In genomic region chrX:37349131-37350033, GRCh38 we compare ENCODE assay signal across 8 cellular contexts. TPM values are rescaled to one million over a fixed set of nuclear protein-coding genes. Genes with fewer than 3 reads are reported as not detected.
DNase-seq lines count a peak whose midpoint lies in the region; ATAC-seq and TF ChIP-seq lines count a peak whose summit lies in the region.

PRRG1 (plus strand) TSS chrX:37349364; CDS start chrX:37406250, 56,886 bp downstream.

- no peaks in the 10 kb centered on the region for H3K27me3 ChIP-seq in Peyer's patch
- no peaks in the 10 kb centered on the region for H3K27me3 ChIP-seq in duodenal mucosa (ENCODE audit: control insufficient read depth in 1 of 2, insufficient read depth in 2 of 2, low read length in 2 of 2)
- no peaks in the 10 kb centered on the region for H3K27me3 ChIP-seq in effector memory CD4-positive, alpha-beta T cell (replicated peaks; ENCODE audit: control insufficient read depth, insufficient read depth, low read length, poor library complexity, severe bottlenecking)

- H3K36me3 ChIP-seq in Peyer's patch (no peaks in the 10 kb centered on the region), duodenal mucosa (ENCODE audit: control insufficient read depth in 1 of 2, insufficient read depth in 2 of 2, low read length in 2 of 2) (no peaks in the 10 kb centered on the region)
- H3K36me3 ChIP-seq in effector memory CD4-positive, alpha-beta T cell (ENCODE audit: control insufficient read depth, insufficient read depth, low read length), result no peaks in the 10 kb centered on the region

- DNase-seq in A172 (ENCODE audit: low spot score), result peak; percentile 48
- peak; percentile 79 for DNase-seq in HCEC 1CT
- DNase-seq in Peyer's patch, result peak in 2 of 3 donors; percentile 74 to 81
- DNase-seq in left kidney (ENCODE audit: low read depth, low spot score), result peak; percentile 92
- DNase-seq in smooth muscle cell of the brain vasculature (ENCODE audit: low read depth, low spot score), result peak; percentile 46
- DNase-seq in effector memory CD4-positive, alpha-beta T cell, result no peak

- H3K4me1 ChIP-seq in Peyer's patch (no peaks in the 10 kb centered on the region), duodenal mucosa (ENCODE audit: control insufficient read depth in 1 of 2, insufficient read depth in 2 of 2, low read length in 2 of 2) (no peaks in the 10 kb centered on the region)
- H3K4me1 ChIP-seq in effector memory CD4-positive, alpha-beta T cell (ENCODE audit: control insufficient read depth, insufficient read depth, low read length, poor library complexity, severe bottlenecking), result no peaks in the 10 kb centered on the region

- peak; percentile 19 to 42 for TF ChIP-seq POLR2A in Peyer's patch (IDR thresholded peaks at IDR 0.05)

- H3K4me3 ChIP-seq in Peyer's patch, result peak within 1 kb of the TSS; percentile 26 to 72 (median 46)
- peak within 1 kb of the TSS; percentile 79 to 83 for H3K4me3 ChIP-seq in duodenal mucosa (ENCODE audit: low read depth in 1 of 2, low read length in 2 of 2)
- no peak within 1 kb of the TSS for H3K4me3 ChIP-seq in effector memory CD4-positive, alpha-beta T cell (ENCODE audit: insufficient read depth, low read depth, low read length, poor library complexity, severe bottlenecking)

- H3K27ac ChIP-seq in Peyer's patch (peak within 1 kb of the TSS; percentile 38 to 83 (median 70)), duodenal mucosa (ENCODE audit: low read depth, low read length) (peak within 1 kb of the TSS; percentile 56)
- H3K27ac ChIP-seq in effector memory CD4-positive, alpha-beta T cell (ENCODE audit: insufficient read depth, low read length, poor library complexity, severe bottlenecking), result no peak within 1 kb of the TSS

- TF ChIP-seq CTCF in Peyer's patch (IDR thresholded peaks at IDR 0.05), result no peak

- H3K9ac ChIP-seq in duodenal mucosa (ENCODE audit: low read depth in 1 of 2, low read length in 2 of 2), result peak within 1 kb of the TSS; percentile 54 to 59

- no peak for ATAC-seq in HG03139 (IDR thresholded peaks at IDR 0.05; ENCODE audit: unreplicated experiment)

- H3K9me3 ChIP-seq in Peyer's patch, result no peaks in the 10 kb centered on the region
- no peaks in the 10 kb centered on the region for H3K9me3 ChIP-seq in duodenal mucosa (ENCODE audit: control insufficient read depth in 1 of 2, low read length in 2 of 2)
- no peaks in the 10 kb centered on the region for H3K9me3 ChIP-seq in effector memory CD4-positive, alpha-beta T cell (ENCODE audit: control insufficient read depth, low read length)

RNA-seq across cellular contexts. Expression of gene PRRG1, which starts in this region (rescaled TPM):
- 16.9 and 18.0 TPM in 2 replicates for total RNA-seq in A172 (2014; rRNA removed; shearing (Covaris generic))
- 10 to 100 TPM in 2 of 4 donors, 1 to 10 TPM in 2; 2.5 to 12.6 (median 9.8) TPM for total RNA-seq in Peyer's patch

Comparison
In these comparisons a context has a peak if more than half of its experiments do, and no peak if none do; other contexts are left out.
1. DNase-seq: peak in A172 (single experiment), HCEC 1CT (single experiment), Peyer's patch (2 of 3), left kidney (single experiment) and smooth muscle cell of the brain vasculature (single experiment); none in effector memory CD4-positive, alpha-beta T cell (0 of 3).